Comparison of ENCODE assay signal across 18 cellular contexts in the genomic region with DNA sequence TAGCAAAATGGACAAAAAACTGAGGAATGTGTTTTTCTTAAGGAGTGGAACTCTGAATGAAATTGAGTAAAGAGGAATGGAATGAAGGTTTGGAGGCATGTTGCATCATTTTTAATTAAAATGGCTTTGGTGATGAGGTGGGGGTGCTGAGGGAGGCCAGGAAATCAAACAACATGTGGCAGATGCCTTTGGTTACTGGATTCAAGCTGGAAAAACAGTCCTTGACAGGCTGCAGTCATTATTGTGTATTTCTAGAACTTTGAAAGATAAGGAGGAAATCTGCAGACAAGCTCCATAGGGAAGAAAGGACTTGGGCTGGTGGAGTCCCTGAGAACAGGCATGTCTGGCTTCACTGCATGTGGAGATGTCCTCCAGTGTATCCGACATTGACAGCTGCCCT.
DNase-seq lines count a peak whose midpoint lies in the region; ATAC-seq and TF ChIP-seq lines count a peak whose summit lies in the region.
"Had no signal": no experiment of that assay in that cellular context is flagged by ENCODE, and none has a peak within 500 bp of the region (broad histone marks: within the 10 kb centered on the region; RNA-seq: fewer than 3 reads in every experiment).

No MANE protein-coding gene starts in this region.

- no peaks in the 10 kb centered on the region for H3K36me3 ChIP-seq in PC-9 (ENCODE audit: low read depth)
- H3K36me3 ChIP-seq: left lung, thoracic aorta had no signal

- no peak for TF ChIP-seq POLR2A in lower leg skin (IDR thresholded peaks at IDR 0.05)

- peak overlapping the region; percentile 69 for H3K27ac ChIP-seq in AG04450 (ENCODE audit: low read depth, low read length)
- H3K27ac ChIP-seq in PC-9: no peak overlapping the region
- H3K27ac ChIP-seq: left lung, thoracic aorta had no signal

- H3K27ac Mint-ChIP-seq in HFFc6: peak overlapping the region; percentile 36; the same call in 1 of the 2 replicates
- no peak overlapping the region for H3K27ac Mint-ChIP-seq in natural killer cell
- H3K27ac Mint-ChIP-seq: natural killer cell treated with Interleukin-12 subunit alpha and Interleukin-12 subunit beta and Interleukin-15 and Interleukin-18, amount 100 ng/mL, for 72 hours had no signal

- no TSS peak for BruUV-seq in PC-9 (replicated peaks; lab: Mats Ljungman, UMichigan)

- in situ Hi-C loops in astrocyte of the spinal cord (cut with HindIII; ENCODE audit: low sequenced_read_pairs): no loop called here

- H3K36me3 Mint-ChIP-seq in HFFc6 (ENCODE audit: low read depth) (no peaks in the 10 kb centered on the region), natural killer cell (no peaks in the 10 kb centered on the region)
- H3K36me3 Mint-ChIP-seq: natural killer cell treated with Interleukin-12 subunit alpha and Interleukin-12 subunit beta and Interleukin-15 and Interleukin-18, amount 100 ng/mL, for 72 hours had no signal

- WGBS in lower leg skin, 2 donors: 62 to 67% methylated on average over 1 of the region's 1 CpG

- H3K4me3 ChIP-seq in AG04450 (ENCODE audit: low read depth, low read length): no peak overlapping the region
- H3K4me3 ChIP-seq in astrocyte of the spinal cord (ENCODE audit: low read depth, low read length): no peak overlapping the region
- H3K4me3 ChIP-seq in PC-9: no peak overlapping the region
- no peak overlapping the region for H3K4me3 ChIP-seq in lower leg skin (ENCODE audit: low read depth, poor library complexity, severe bottlenecking)
- H3K4me3 ChIP-seq: left lung, thoracic aorta had no signal

- CTCF ChIA-PET in AG04450 (lab: Charles Lee) (interaction anchor here (5.3 kb wide), 1 partner anchor 9 kb away, joined by 47 read pairs; no protein-coding TSS in a partner anchor), PC-9 (lab: Charles Lee) (no interaction called here)

- ATAC-seq in natural killer cell: no peak
- ATAC-seq: left lung; natural killer cell treated with Interleukin-12 subunit alpha and Interleukin-12 subunit beta and Interleukin-15 and Interleukin-18, amount 100 ng/mL, for 72 hours had no signal

- H3F3A ChIP-seq in PC-9 (ENCODE audit: insufficient read depth, low read depth): no peaks in the 10 kb centered on the region

- no peaks in the 10 kb centered on the region for H3K79me2 ChIP-seq in PC-9 (ENCODE audit: low read depth)

- DNase-seq in AG04450 (ENCODE audit: low read depth, low spot score): no peak
- no peak for DNase-seq in HFFc6
- peak; percentile 92 for DNase-seq in astrocyte of the spinal cord (ENCODE audit: low read depth, low spot score)
- peak; percentile 3 for DNase-seq in kidney glomerular epithelial cell (lab: John Stamatoyannopoulos, UW)
- no peak for DNase-seq in SIG-M5 treated with dmso at 0.1 percent for 504 hours (lab: John Stamatoyannopoulos, UW; ENCODE audit: unreplicated experiment)
- no peak for DNase-seq in PC-9
- DNase-seq in lower leg skin (ENCODE audit: low spot score in 2 of 2): no peak
- DNase-seq in natural killer cell: no peak
- DNase-seq: activated CD4-positive, alpha-beta T cell treated with anti-CD3 and anti-CD28 coated beads for 48 hours; activated naive CD4-positive, alpha-beta T cell treated with anti-CD3 and anti-CD28 coated beads, Interleukin-2, amount 50 U/mL, for 16 hours; AML-193; left lung; NCI-H2029; NCI-H774; T1000 had no signal

- H3K9me3 Mint-ChIP-seq in HFFc6 (peaks cover 9% of the 10 kb centered on the region), natural killer cell (peaks cover 5 to 10% of the 10 kb centered on the region in 2 donors)

- H3K4me3 Mint-ChIP-seq in HFFc6: peak overlapping the region; percentile 36; the same call in 1 of the 2 replicates
- H3K4me3 Mint-ChIP-seq in natural killer cell: no peak overlapping the region
- H3K4me3 Mint-ChIP-seq: central memory CD8-positive, alpha-beta T cell; natural killer cell treated with Interleukin-12 subunit alpha and Interleukin-12 subunit beta and Interleukin-15 and Interleukin-18, amount 100 ng/mL, for 72 hours had no signal

- intact Hi-C loops in PC-9 (cut with micrococcal nuclease; ENCODE audit: unreplicated experiment): no loop called here
- intact Hi-C loops in lower leg skin (cut with DNase I; ENCODE audit: low total_unique reads): no loop called here
- intact Hi-C loops in natural killer cell (cut with micrococcal nuclease): no loop called here

- H4K20me1 ChIP-seq in PC-9 (ENCODE audit: insufficient read depth): no peaks in the 10 kb centered on the region

- H3K27me3 Mint-ChIP-seq in HFFc6 (ENCODE audit: insufficient read depth) (peaks cover 2% of the 10 kb centered on the region; the same call in 1 of the 2 replicates), natural killer cell (ENCODE audit: low read depth in 2 of 2) (no peaks in the 10 kb centered on the region)
- H3K27me3 Mint-ChIP-seq: central memory CD8-positive, alpha-beta T cell; natural killer cell treated with Interleukin-12 subunit alpha and Interleukin-12 subunit beta and Interleukin-15 and Interleukin-18, amount 100 ng/mL, for 72 hours had no signal

- POLR2A ChIA-PET in AG04450 (lab: Yijun Ruan, JAX) (interaction anchor here (1.2 kb wide), 1 partner anchor 460 kb away, joined by 3 read pairs; the partner anchor contains the start of gene EDIL3), PC-9 (lab: Charles Lee; ENCODE audit: unreplicated experiment) (no interaction called here)

- H3K27me3 ChIP-seq in AG04450 (ENCODE audit: control insufficient read depth, insufficient read depth, low read length) (no peaks in the 10 kb centered on the region), PC-9 (ENCODE audit: insufficient read depth, low read depth) (no peaks in the 10 kb centered on the region)
- H3K27me3 ChIP-seq: left lung had no signal

- H3K4me2 ChIP-seq in PC-9: no peak overlapping the region

- H2AFZ ChIP-seq in PC-9: no peak overlapping the region

- no peaks in the 10 kb centered on the region for H3K9me3 ChIP-seq in AG04450 (ENCODE audit: control insufficient read depth, insufficient read depth, low read length)
- H3K9me3 ChIP-seq in PC-9 (ENCODE audit: insufficient read depth, low read depth): no peaks in the 10 kb centered on the region
- H3K9me3 ChIP-seq: thoracic aorta had no signal

- TF ChIP-seq CTCF in AG04450 (IDR thresholded peaks at IDR 0.05; ENCODE audit: low read depth, low read length) (no peak), HFFc6 (IDR thresholded peaks at IDR 0.05) (no peak), astrocyte of the spinal cord (IDR thresholded peaks at IDR 0.05; ENCODE audit: low read depth, low read length) (no peak), PC-9 (conservative IDR thresholded peaks at IDR 0.05) (no peak), lower leg skin (IDR thresholded peaks at IDR 0.05) (no peak), natural killer cell (IDR thresholded peaks at IDR 0.05) (no peak)

- H3K4me1 Mint-ChIP-seq in HFFc6 (ENCODE audit: low read depth) (peaks cover 45% of the 10 kb centered on the region; the same call in 1 of the 2 replicates), natural killer cell (no peaks in the 10 kb centered on the region)
- H3K4me1 Mint-ChIP-seq: central memory CD8-positive, alpha-beta T cell had no signal

- no peaks in the 10 kb centered on the region for H3K9me2 ChIP-seq in PC-9 (ENCODE audit: insufficient read depth)

- no peaks in the 10 kb centered on the region for H3K4me1 ChIP-seq in PC-9 (replicated peaks; ENCODE audit: insufficient read depth)

Comparison
In these comparisons a context has a peak if more than half of its experiments do, and no peak if none do; other contexts are left out.
1. DNase-seq: peak in astrocyte of the spinal cord (single experiment) and kidney glomerular epithelial cell (single experiment); none in AG04450 (single experiment), HFFc6 (single experiment), SIG-M5 treated with dmso at 0.1 percent for 504 hours (single experiment), PC-9 (0 of 2), lower leg skin (0 of 2) and natural killer cell (single experiment).